ENCODE assay signal across 1 cellular context in genomic region chr9:120587357-120587756, GRCh38.
TF ChIP-seq lines count a peak whose summit lies in the region.

No MANE protein-coding gene starts in this region.

TF ChIP-seq in GM23338, 12 proteins besides CTCF, POLR2A, EP300 and RAD21 (continued from another document):
- TF ChIP-seq, protein P1, sequence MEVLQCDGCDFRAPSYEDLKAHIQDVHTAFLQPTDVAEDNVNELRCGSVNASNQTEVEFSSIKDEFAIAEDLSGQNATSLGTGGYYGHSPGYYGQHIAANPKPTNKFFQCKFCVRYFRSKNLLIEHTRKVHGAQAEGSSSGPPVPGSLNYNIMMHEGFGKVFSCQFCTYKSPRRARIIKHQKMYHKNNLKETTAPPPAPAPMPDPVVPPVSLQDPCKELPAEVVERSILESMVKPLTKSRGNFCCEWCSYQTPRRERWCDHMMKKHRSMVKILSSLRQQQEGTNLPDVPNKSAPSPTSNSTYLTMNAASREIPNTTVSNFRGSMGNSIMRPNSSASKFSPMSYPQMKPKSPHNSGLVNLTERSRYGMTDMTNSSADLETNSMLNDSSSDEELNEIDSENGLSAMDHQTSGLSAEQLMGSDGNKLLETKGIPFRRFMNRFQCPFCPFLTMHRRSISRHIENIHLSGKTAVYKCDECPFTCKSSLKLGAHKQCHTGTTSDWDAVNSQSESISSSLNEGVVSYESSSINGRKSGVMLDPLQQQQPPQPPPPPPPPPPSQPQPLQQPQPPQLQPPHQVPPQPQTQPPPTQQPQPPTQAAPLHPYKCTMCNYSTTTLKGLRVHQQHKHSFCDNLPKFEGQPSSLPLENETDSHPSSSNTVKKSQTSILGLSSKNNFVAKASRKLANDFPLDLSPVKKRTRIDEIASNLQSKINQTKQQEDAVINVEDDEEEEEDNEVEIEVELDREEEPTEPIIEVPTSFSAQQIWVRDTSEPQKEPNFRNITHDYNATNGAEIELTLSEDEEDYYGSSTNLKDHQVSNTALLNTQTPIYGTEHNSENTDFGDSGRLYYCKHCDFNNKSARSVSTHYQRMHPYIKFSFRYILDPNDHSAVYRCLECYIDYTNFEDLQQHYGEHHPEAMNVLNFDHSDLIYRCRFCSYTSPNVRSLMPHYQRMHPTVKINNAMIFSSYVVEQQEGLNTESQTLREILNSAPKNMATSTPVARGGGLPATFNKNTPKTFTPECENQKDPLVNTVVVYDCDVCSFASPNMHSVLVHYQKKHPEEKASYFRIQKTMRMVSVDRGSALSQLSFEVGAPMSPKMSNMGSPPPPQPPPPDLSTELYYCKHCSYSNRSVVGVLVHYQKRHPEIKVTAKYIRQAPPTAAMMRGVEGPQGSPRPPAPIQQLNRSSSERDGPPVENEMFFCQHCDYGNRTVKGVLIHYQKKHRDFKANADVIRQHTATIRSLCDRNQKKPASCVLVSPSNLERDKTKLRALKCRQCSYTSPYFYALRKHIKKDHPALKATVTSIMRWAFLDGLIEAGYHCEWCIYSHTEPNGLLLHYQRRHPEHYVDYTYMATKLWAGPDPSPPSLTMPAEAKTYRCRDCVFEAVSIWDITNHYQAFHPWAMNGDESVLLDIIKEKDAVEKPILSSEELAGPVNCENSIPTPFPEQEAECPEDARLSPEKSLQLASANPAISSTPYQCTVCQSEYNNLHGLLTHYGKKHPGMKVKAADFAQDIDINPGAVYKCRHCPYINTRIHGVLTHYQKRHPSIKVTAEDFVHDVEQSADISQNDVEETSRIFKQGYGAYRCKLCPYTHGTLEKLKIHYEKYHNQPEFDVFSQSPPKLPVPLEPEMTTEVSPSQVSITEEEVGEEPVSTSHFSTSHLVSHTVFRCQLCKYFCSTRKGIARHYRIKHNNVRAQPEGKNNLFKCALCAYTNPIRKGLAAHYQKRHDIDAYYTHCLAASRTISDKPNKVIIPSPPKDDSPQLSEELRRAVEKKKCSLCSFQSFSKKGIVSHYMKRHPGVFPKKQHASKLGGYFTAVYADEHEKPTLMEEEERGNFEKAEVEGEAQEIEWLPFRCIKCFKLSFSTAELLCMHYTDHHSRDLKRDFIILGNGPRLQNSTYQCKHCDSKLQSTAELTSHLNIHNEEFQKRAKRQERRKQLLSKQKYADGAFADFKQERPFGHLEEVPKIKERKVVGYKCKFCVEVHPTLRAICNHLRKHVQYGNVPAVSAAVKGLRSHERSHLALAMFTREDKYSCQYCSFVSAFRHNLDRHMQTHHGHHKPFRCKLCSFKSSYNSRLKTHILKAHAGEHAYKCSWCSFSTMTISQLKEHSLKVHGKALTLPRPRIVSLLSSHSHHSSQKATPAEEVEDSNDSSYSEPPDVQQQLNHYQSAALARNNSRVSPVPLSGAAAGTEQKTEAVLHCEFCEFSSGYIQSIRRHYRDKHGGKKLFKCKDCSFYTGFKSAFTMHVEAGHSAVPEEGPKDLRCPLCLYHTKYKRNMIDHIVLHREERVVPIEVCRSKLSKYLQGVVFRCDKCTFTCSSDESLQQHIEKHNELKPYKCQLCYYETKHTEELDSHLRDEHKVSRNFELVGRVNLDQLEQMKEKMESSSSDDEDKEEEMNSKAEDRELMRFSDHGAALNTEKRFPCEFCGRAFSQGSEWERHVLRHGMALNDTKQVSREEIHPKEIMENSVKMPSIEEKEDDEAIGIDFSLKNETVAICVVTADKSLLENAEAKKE (CRISPR knock-in tag; IDR thresholded peaks at IDR 0.05) = no peak
